In genomic region chr16:21263640-21264211, GRCh38 we compare ENCODE assay signal across 1 cellular context.
TF ChIP-seq lines count a peak whose summit lies in the region.

No MANE protein-coding gene starts in this region.

TF ChIP-seq in K562, 482 proteins besides CTCF, POLR2A, EP300 and RAD21 (continues in another document):
- TF ChIP-seq BDP1 (IDR thresholded peaks at IDR 0.05; ENCODE audit: insufficient read depth, insufficient read length) = no peak
- no peak for TF ChIP-seq PYGO2 (tag; IDR thresholded peaks at IDR 0.05)
- no peak for TF ChIP-seq ZNF655 (CRISPR knock-in tag; IDR thresholded peaks at IDR 0.05)
- TF ChIP-seq CBFA2T2 (conservative IDR thresholded peaks at IDR 0.05) = 0 out of 2 replicates have a peak, but pooled peaks have one; percentile 8
- TF ChIP-seq RCOR1 (IDR thresholded peaks at IDR 0.05; ENCODE audit: borderline replicate concordance in 1 of 2, low read depth in 2 of 2, low read length in 2 of 2) = no peak
- no peak for TF ChIP-seq HSF4 (CRISPR knock-in tag; IDR thresholded peaks at IDR 0.05; ENCODE audit: borderline replicate concordance)
- no peak for TF ChIP-seq ZNF609 (CRISPR knock-in tag; IDR thresholded peaks at IDR 0.05; ENCODE audit: borderline replicate concordance)
- TF ChIP-seq FOXK1 (CRISPR knock-in tag; IDR thresholded peaks at IDR 0.05; ENCODE audit: borderline replicate concordance) = no peak
- peak; percentile 61; the same call in 1 of the 2 replicates for TF ChIP-seq SOX6 (IDR thresholded peaks at IDR 0.05)
- peak; percentile 30; the same call in 1 of the 2 replicates for TF ChIP-seq MYC (IDR thresholded peaks at IDR 0.05; ENCODE audit: low read depth, low read length)
- no peak for TF ChIP-seq MYC (CRISPR knock-in tag; IDR thresholded peaks at IDR 0.05; ENCODE audit: borderline replicate concordance, low read depth)
- 0 out of 2 replicates have a peak, but pooled peaks have one; percentile 26 for TF ChIP-seq ARID1B (IDR thresholded peaks at IDR 0.05)
- no peak for TF ChIP-seq SMARCB1 (IDR thresholded peaks at IDR 0.05; ENCODE audit: insufficient read length, low read depth)
- peak; percentile 37 for TF ChIP-seq SAP30 (IDR thresholded peaks at IDR 0.05; ENCODE audit: borderline replicate concordance, insufficient read depth, low read depth, low read length, poor library complexity, severe bottlenecking)
- no peak; the same call in 1 of the 2 replicates for TF ChIP-seq SMARCA4 (IDR thresholded peaks at IDR 0.05)
- TF ChIP-seq CC2D1A (IDR thresholded peaks at IDR 0.05) = peak; percentile 34; the same call in 1 of the 2 replicates
- no peak for TF ChIP-seq ZBTB9 (CRISPR knock-in tag; IDR thresholded peaks at IDR 0.05)
- no peak for TF ChIP-seq NBN (IDR thresholded peaks at IDR 0.05; ENCODE audit: low read depth)
- TF ChIP-seq DLX4 (CRISPR knock-in tag; IDR thresholded peaks at IDR 0.05) = no peak
- TF ChIP-seq CCNT2 (IDR thresholded peaks at IDR 0.05; ENCODE audit: borderline replicate concordance, extremely low read depth, insufficient read length, low read depth, low read length) = no peak
- no peak for TF ChIP-seq GTF2F1 (IDR thresholded peaks at IDR 0.05; ENCODE audit: low read depth, low read length)
- peak; percentile 40; the same call in 1 of the 2 replicates for TF ChIP-seq TEAD4 (IDR thresholded peaks at IDR 0.05; ENCODE audit: low read length)
- no peak for TF ChIP-seq TEAD4 (CRISPR knock-in tag; IDR thresholded peaks at IDR 0.05; ENCODE audit: borderline replicate concordance)
- TF ChIP-seq L3MBTL2 (IDR thresholded peaks at IDR 0.05) = peak; percentile 51; the same call in 1 of the 2 replicates
- TF ChIP-seq TGIF2 (CRISPR knock-in tag; IDR thresholded peaks at IDR 0.05) = no peak
- TF ChIP-seq HBP1 (CRISPR knock-in tag; IDR thresholded peaks at IDR 0.05) = no peak
- TF ChIP-seq PRDM10 (IDR thresholded peaks at IDR 0.05; ENCODE audit: partially characterized antibody) = peak; percentile 46
- TF ChIP-seq KAT2B (IDR thresholded peaks at IDR 0.05; ENCODE audit: low read depth, low read length) = no peak
- TF ChIP-seq ZNF766 (CRISPR knock-in tag; conservative IDR thresholded peaks at IDR 0.05) = no peak
- TF ChIP-seq KLF13 (tag; IDR thresholded peaks at IDR 0.05; ENCODE audit: borderline replicate concordance, low read depth) = no peak
- TF ChIP-seq ZNF592 (IDR thresholded peaks at IDR 0.05) = peak; percentile 79
- TF ChIP-seq MAX (CRISPR knock-in tag; IDR thresholded peaks at IDR 0.05) = peak; percentile 31; the same call in 1 of the 2 replicates
- no peak for TF ChIP-seq CHD4 (IDR thresholded peaks at IDR 0.05; ENCODE audit: insufficient read depth, insufficient replicate concordance, low read depth, low read length, poor library complexity, severe bottlenecking)
- 0 out of 2 replicates have a peak, but pooled peaks have one; percentile 33 for TF ChIP-seq PKNOX1 (IDR thresholded peaks at IDR 0.05)
- TF ChIP-seq SAFB2 (IDR thresholded peaks at IDR 0.05; ENCODE audit: borderline replicate concordance, low read depth, low read length, severe bottlenecking) = no peak
- no peak for TF ChIP-seq TCF15 (CRISPR knock-in tag; IDR thresholded peaks at IDR 0.05)
- peak; percentile 52; the same call in 1 of the 2 replicates for TF ChIP-seq CBFA2T3 (IDR thresholded peaks at IDR 0.05)
- TF ChIP-seq GTF2E2 (tag; IDR thresholded peaks at IDR 0.05) = no peak
- TF ChIP-seq ZNF12 (CRISPR knock-in tag; IDR thresholded peaks at IDR 0.05) = no peak
- peak; percentile 62 to 66; a peak in 3 of 4 replicates for TF ChIP-seq FOXK2 (conservative IDR thresholded peaks at IDR 0.05 in 1 of 2, IDR thresholded peaks at IDR 0.05 in 1 of 2; ENCODE audit: low read depth in 2 of 2)
